15 cellular contexts compared by ENCODE assay signal in genomic region chr14:74896400-74896799, GRCh38. TPM values are rescaled to one million over a fixed set of nuclear protein-coding genes. Genes with fewer than 3 reads are reported as not detected.
DNase-seq lines count a peak whose midpoint lies in the region; ATAC-seq, FAIRE-seq and TF ChIP-seq lines count a peak whose summit lies in the region.
"Had no signal": no experiment of that assay in that cellular context is flagged by ENCODE, and none has a peak within 500 bp of the region (broad histone marks: within the 10 kb centered on the region; RNA-seq: fewer than 3 reads in every experiment).

No MANE protein-coding gene starts in this region.

- H3K9me3 Mint-ChIP-seq in activated T-cell treated with anti-CD3 and anti-CD28 coated beads, Interleukin-2, amount 50 U/mL, for 24 hours: no peaks in the 10 kb centered on the region
- H3K9me3 Mint-ChIP-seq: HFFc6 had no signal

- CTCF ChIA-PET in HepG2 (lab: Yijun Ruan, JAX; ENCODE audit: low intra/inter-chr PET ratio, low total read pairs): no interaction called here

- no peak for ATAC-seq in HepG2
- no peak for ATAC-seq in right lobe of liver

- peaks cover 5% of the 10 kb centered on the region for H3K4me1 Mint-ChIP-seq in activated T-cell treated with anti-CD3 and anti-CD28 coated beads, Interleukin-2, amount 50 U/mL, for 24 hours (ENCODE audit: low read depth)

- no peak for FAIRE-seq in HepG2 (lab: Jason Lieb, UNC)

- no peak for TF ChIP-seq POLR2A in HepG2 (IDR thresholded peaks at IDR 0.05; ENCODE audit: insufficient read depth in 1 of 2, low read depth in 2 of 2, low read length in 2 of 2)
- TF ChIP-seq POLR2A in right lobe of liver (IDR thresholded peaks at IDR 0.05): no peak

- H3K79me2 ChIP-seq in HepG2 (ENCODE audit: insufficient read depth, low read length): no peaks in the 10 kb centered on the region

- TF ChIP-seq RAD21 in HepG2 (CRISPR knock-in tag; IDR thresholded peaks at IDR 0.05): no peak

- no peak overlapping the region for H3K4me3 Mint-ChIP-seq in activated T-cell treated with anti-CD3 and anti-CD28 coated beads, Interleukin-2, amount 50 U/mL, for 24 hours
- H3K4me3 Mint-ChIP-seq: HFFc6 had no signal

- no peaks in the 10 kb centered on the region for H3K27me3 ChIP-seq in HepG2 (ENCODE audit: control insufficient read depth in 1 of 2, insufficient read depth in 2 of 2, low read length in 2 of 2)
- H3K27me3 ChIP-seq in right lobe of liver: no peaks in the 10 kb centered on the region
- no peaks in the 10 kb centered on the region for H3K27me3 ChIP-seq in effector memory CD4-positive, alpha-beta T cell (replicated peaks; ENCODE audit: control insufficient read depth, insufficient read depth, low read length, poor library complexity, severe bottlenecking)
- H3K27me3 ChIP-seq: BLaER1 had no signal

- TF ChIP-seq CTCF in HepG2 (CRISPR knock-in tag; IDR thresholded peaks at IDR 0.05) (no peak), right lobe of liver (IDR thresholded peaks at IDR 0.05) (no peak)

- in situ Hi-C loops in HepG2 (cut with HindIII; ENCODE audit: extremely low pct_ligation_motif_present, low pct_unique_long_range_greater_than_20kb): no loop called here

- no peak overlapping the region for H3K9ac ChIP-seq in HepG2 (ENCODE audit: insufficient read depth, low read depth, low read length)
- H3K9ac ChIP-seq: BLaER1 had no signal

- peak overlapping the region; percentile 65 for H3K27ac Mint-ChIP-seq in activated T-cell treated with anti-CD3 and anti-CD28 coated beads, Interleukin-2, amount 50 U/mL, for 24 hours
- H3K27ac Mint-ChIP-seq: HFFc6 had no signal

- H3K27me3 Mint-ChIP-seq in activated T-cell treated with anti-CD3 and anti-CD28 coated beads, Interleukin-2, amount 50 U/mL, for 24 hours: no peaks in the 10 kb centered on the region

- H3K36me3 Mint-ChIP-seq in activated T-cell treated with anti-CD3 and anti-CD28 coated beads, Interleukin-2, amount 50 U/mL, for 24 hours (ENCODE audit: low read depth): peaks cover 100% of the 10 kb centered on the region

- peak overlapping the region; percentile 45 for H3K27ac ChIP-seq in HepG2 (ENCODE audit: extremely low read length, insufficient read depth, low read length)
- H3K27ac ChIP-seq in right lobe of liver: no peak overlapping the region
- no peak overlapping the region for H3K27ac ChIP-seq in effector memory CD4-positive, alpha-beta T cell (ENCODE audit: insufficient read depth, low read length, poor library complexity, severe bottlenecking)
- H3K27ac ChIP-seq: 22Rv1, BLaER1 had no signal

- H3K36me3 ChIP-seq in HepG2 (replicated peaks in 1 of 2; ENCODE audit: control insufficient read depth in 1 of 2, insufficient read depth in 2 of 2, low read length in 2 of 2) (peaks cover 45 to 86% of the 10 kb centered on the region in 2 experiments), right lobe of liver (peaks cover 20 to 84% (median 48%) of the 10 kb centered on the region in 4 donors)
- H3K36me3 ChIP-seq in effector memory CD4-positive, alpha-beta T cell (ENCODE audit: control insufficient read depth, insufficient read depth, low read length): peaks cover 99% of the 10 kb centered on the region

- DNase-seq in activated T-cell treated with anti-CD3 and anti-CD28 coated beads, Interleukin-2, amount 50 U/mL, for 24 hours: no peak
- no peak for DNase-seq in activated T-cell treated with anti-CD3 and anti-CD28 coated beads, Interleukin-2, amount 50 U/mL, for 1 hour
- DNase-seq in HepG2 (ENCODE audit: low spot score) (no peak), right lobe of liver (no peak), fibroblast of peridontal ligament (ENCODE audit: extremely low read depth) (peak; percentile 43), DMS53 (lab: John Stamatoyannopoulos, UW) (no peak), NCI-H1694 treated with DMSO at 0.1 percent for 48 hours (lab: John Stamatoyannopoulos, UW) (no peak)
- DNase-seq in effector memory CD4-positive, alpha-beta T cell: no peak
- DNase-seq: AML-193, HCEC 1CT, HFFc6 had no signal

- H3K4me1 ChIP-seq in HepG2 (ENCODE audit: insufficient read depth, low read length): peaks cover 46% of the 10 kb centered on the region
- H3K4me1 ChIP-seq in right lobe of liver: peaks cover 0 to 22% (median 4%) of the 10 kb centered on the region in 4 donors
- no peaks in the 10 kb centered on the region for H3K4me1 ChIP-seq in effector memory CD4-positive, alpha-beta T cell (ENCODE audit: control insufficient read depth, insufficient read depth, low read length, poor library complexity, severe bottlenecking)

- H3K9me3 ChIP-seq in HepG2 (ENCODE audit: low read length) (no peaks in the 10 kb centered on the region), right lobe of liver (no peaks in the 10 kb centered on the region)
- H3K9me3 ChIP-seq in effector memory CD4-positive, alpha-beta T cell (ENCODE audit: control insufficient read depth, low read length): no peaks in the 10 kb centered on the region
- H3K9me3 ChIP-seq: BLaER1 had no signal

- WGBS in HepG2 (ENCODE audit: low lambda C conversion rate): 93% methylated on average over 3 of the region's 3 CpGs
- 83% methylated on average over 3 of the region's 3 CpGs for WGBS in right lobe of liver (ENCODE audit: insufficient coverage, low coverage, low lambda C conversion rate, missing lambda C conversion rate)

- intact Hi-C loops in HepG2 (cut with micrococcal nuclease; ENCODE audit: unreplicated experiment) (no loop called here), right lobe of liver (cut with DNase I) (no loop called here)

- no peak overlapping the region for H2AFZ ChIP-seq in HepG2 (ENCODE audit: low read length)

- H3K4me2 ChIP-seq in HepG2 (ENCODE audit: low read depth, low read length): no peak overlapping the region
- H3K4me2 ChIP-seq: BLaER1 had no signal

- H3K4me3 ChIP-seq in HepG2 (replicated peaks in 1 of 3; ENCODE audit: insufficient read depth in 1 of 3, low read depth in 2 of 3, low read length in 3 of 3) (no peak overlapping the region), right lobe of liver (no peak overlapping the region)
- H3K4me3 ChIP-seq in effector memory CD4-positive, alpha-beta T cell (ENCODE audit: insufficient read depth, low read depth, low read length, poor library complexity, severe bottlenecking): no peak overlapping the region
- H3K4me3 ChIP-seq: BLaER1 had no signal

- no TSS peak for BruUV-seq in HepG2 (replicated peaks; lab: Mats Ljungman, UMichigan)

- TF ChIP-seq EP300 in HepG2 (IDR thresholded peaks at IDR 0.05; ENCODE audit: low read depth in 2 of 2, low read length in 2 of 2) (no peak), HepG2 (CRISPR knock-in tag; IDR thresholded peaks at IDR 0.05; ENCODE audit: borderline replicate concordance) (no peak)

- POLR2A ChIA-PET in HepG2 (lab: Yijun Ruan, JAX): interaction anchor here (6.2 kb wide), 1 partner anchor 14 kb away, joined by 84 read pairs; the partner anchor contains the start of gene DLST

- peaks cover 2% of the 10 kb centered on the region; the same call in 1 of the 2 replicates for H4K20me1 ChIP-seq in HepG2 (ENCODE audit: insufficient read depth, low read length)

RNA-seq across cellular contexts. Expression of gene DLST, which starts 14.7 kb away (rescaled TPM):
- total RNA-seq in HepG2 (2016; rRNA removed; fragmentation: Illumina TruSeq; extraction: Trizol) (56.5 and 69.9 TPM in 2 replicates), right lobe of liver (100 to 1,000 TPM in 1 of 6 experiments, 10 to 100 TPM in 5; 63.8 to 112 (median 68.8) TPM)
- total RNA-seq in HepG2 (2016; cell fraction: cytosol; rRNA removed; fragmentation: Illumina TruSeq; extraction: Trizol; ENCODE audit: low read depth): 17.0 and 17.6 TPM in 2 replicates
- total RNA-seq in HepG2 (2016; cell fraction: insoluble cytoplasmic fraction; rRNA removed; fragmentation: Illumina TruSeq; extraction: Trizol): 53.1 and 69.5 TPM in 2 replicates
- 32.7 and 34.6 TPM in 2 replicates for total RNA-seq in HepG2 (2016; cell fraction: membrane; rRNA removed; fragmentation: Illumina TruSeq; extraction: Trizol)
- total RNA-seq in HepG2 (2016; cell fraction: nucleus; rRNA removed; fragmentation: Illumina TruSeq; extraction: Trizol): 51.4 and 61.7 TPM in 2 replicates
- polyA plus RNA-seq in HepG2 (2011; rRNA removed): 94.3 and 102 TPM in 2 replicates
- 93.1 and 108 TPM in 2 replicates for polyA plus RNA-seq in HepG2 (2011; cell fraction: cytosol; rRNA removed)
- polyA plus RNA-seq in HepG2 (2011; cell fraction: nucleus; rRNA removed): 122 and 123 TPM in 2 replicates
- polyA plus RNA-seq in HepG2 (2012): 73.8 and 77.6 TPM in 2 replicates
- 10.6 and 12.2 TPM in 2 replicates for polyA plus RNA-seq in HepG2 (2016; cell fraction: cytosol; fragmentation: Illumina TruSeq; extraction: Trizol; ENCODE audit: low read depth)
- 80.8 and 82.0 TPM in 2 replicates for polyA plus RNA-seq in HepG2 (2016; cell fraction: insoluble cytoplasmic fraction; fragmentation: Illumina TruSeq; extraction: Trizol; ENCODE audit: low read depth)
- polyA plus RNA-seq in HepG2 (2016; cell fraction: membrane; fragmentation: Illumina TruSeq; extraction: Trizol; ENCODE audit: low read depth): 19.6 and 22.7 TPM in 2 replicates
- 113 and 120 TPM in 2 replicates for polyA plus RNA-seq in HepG2 (2016; cell fraction: nucleus; fragmentation: Illumina TruSeq; extraction: Trizol; ENCODE audit: insufficient read depth, low read depth)
- 129 and 131 TPM in 2 replicates for polyA minus RNA-seq in HepG2 (2011; rRNA and poly(A)+ RNA removed; ENCODE audit: low replicate concordance)
- polyA minus RNA-seq in HepG2 (2011; cell fraction: cytosol; rRNA and poly(A)+ RNA removed): 45.5 and 49.7 TPM in 2 replicates
- polyA minus RNA-seq in HepG2 (2011; cell fraction: nucleus; rRNA and poly(A)+ RNA removed): 71.3 and 89.1 TPM in 2 replicates

RNA-seq across cellular contexts. Expression of gene PROX2, which starts 20.5 kb away (rescaled TPM):
- not detected in 2 replicates for total RNA-seq in HepG2 (2016; rRNA removed; fragmentation: Illumina TruSeq; extraction: Trizol)
- not detected in 2 replicates for total RNA-seq in HepG2 (2016; cell fraction: cytosol; rRNA removed; fragmentation: Illumina TruSeq; extraction: Trizol; ENCODE audit: low read depth)
- total RNA-seq in HepG2 (2016; cell fraction: insoluble cytoplasmic fraction; rRNA removed; fragmentation: Illumina TruSeq; extraction: Trizol): not detected in 2 replicates
- not detected in 2 replicates for total RNA-seq in HepG2 (2016; cell fraction: membrane; rRNA removed; fragmentation: Illumina TruSeq; extraction: Trizol)
- total RNA-seq in HepG2 (2016; cell fraction: nucleus; rRNA removed; fragmentation: Illumina TruSeq; extraction: Trizol): not detected in 2 replicates
- polyA plus RNA-seq in HepG2 (2011; rRNA removed): not detected in 2 replicates
- not detected in 2 replicates for polyA plus RNA-seq in HepG2 (2011; cell fraction: cytosol; rRNA removed)
- not detected in 2 replicates for polyA plus RNA-seq in HepG2 (2011; cell fraction: nucleus; rRNA removed)
- polyA plus RNA-seq in HepG2 (2012): 0.47 and 0.59 TPM in 2 replicates
- not detected in 2 replicates for polyA plus RNA-seq in HepG2 (2016; cell fraction: cytosol; fragmentation: Illumina TruSeq; extraction: Trizol; ENCODE audit: low read depth)
- not detected in 2 replicates for polyA plus RNA-seq in HepG2 (2016; cell fraction: insoluble cytoplasmic fraction; fragmentation: Illumina TruSeq; extraction: Trizol; ENCODE audit: low read depth)
- not detected in 2 replicates for polyA plus RNA-seq in HepG2 (2016; cell fraction: membrane; fragmentation: Illumina TruSeq; extraction: Trizol; ENCODE audit: low read depth)
- polyA plus RNA-seq in HepG2 (2016; cell fraction: nucleus; fragmentation: Illumina TruSeq; extraction: Trizol; ENCODE audit: insufficient read depth, low read depth): not detected in 2 replicates
- polyA minus RNA-seq in HepG2 (2011; rRNA and poly(A)+ RNA removed; ENCODE audit: low replicate concordance): not detected in 2 replicates
- polyA minus RNA-seq in HepG2 (2011; cell fraction: cytosol; rRNA and poly(A)+ RNA removed): not detected in 2 replicates
- not detected in 2 replicates for polyA minus RNA-seq in HepG2 (2011; cell fraction: nucleus; rRNA and poly(A)+ RNA removed)
- not detected for total RNA-seq in right lobe of liver
- total RNA-seq: Daoy, H4, HFFc6 had no signal

RNA-seq across cellular contexts. Expression of gene RPS6KL1, which starts 26.7 kb away (rescaled TPM):
- total RNA-seq in HepG2 (2016; rRNA removed; fragmentation: Illumina TruSeq; extraction: Trizol) (8.1 and 11.5 TPM in 2 replicates), right lobe of liver (1 to 10 TPM; 3.9 to 7.9 (median 4.9) TPM)
- 2.4 and 2.7 TPM in 2 replicates for total RNA-seq in HepG2 (2016; cell fraction: cytosol; rRNA removed; fragmentation: Illumina TruSeq; extraction: Trizol; ENCODE audit: low read depth)
- total RNA-seq in HepG2 (2016; cell fraction: insoluble cytoplasmic fraction; rRNA removed; fragmentation: Illumina TruSeq; extraction: Trizol): 5.4 and 11.9 TPM in 2 replicates
- 6.9 and 7.9 TPM in 2 replicates for total RNA-seq in HepG2 (2016; cell fraction: membrane; rRNA removed; fragmentation: Illumina TruSeq; extraction: Trizol)
- total RNA-seq in HepG2 (2016; cell fraction: nucleus; rRNA removed; fragmentation: Illumina TruSeq; extraction: Trizol): 12.4 and 16.2 TPM in 2 replicates
- 6.5 and 10.3 TPM in 2 replicates for polyA plus RNA-seq in HepG2 (2011; rRNA removed)
- 3.2 and 3.9 TPM in 2 replicates for polyA plus RNA-seq in HepG2 (2011; cell fraction: cytosol; rRNA removed)
- 23.6 and 25.1 TPM in 2 replicates for polyA plus RNA-seq in HepG2 (2011; cell fraction: nucleus; rRNA removed)
- 4.9 and 11.7 TPM in 2 replicates for polyA plus RNA-seq in HepG2 (2012)
- polyA plus RNA-seq in HepG2 (2016; cell fraction: cytosol; fragmentation: Illumina TruSeq; extraction: Trizol; ENCODE audit: low read depth): 1.2 and 1.7 TPM in 2 replicates
- polyA plus RNA-seq in HepG2 (2016; cell fraction: insoluble cytoplasmic fraction; fragmentation: Illumina TruSeq; extraction: Trizol; ENCODE audit: low read depth): 3.7 and 6.7 TPM in 2 replicates
- polyA plus RNA-seq in HepG2 (2016; cell fraction: membrane; fragmentation: Illumina TruSeq; extraction: Trizol; ENCODE audit: low read depth): 2.9 and 4.2 TPM in 2 replicates
- 20.2 and 23.1 TPM in 2 replicates for polyA plus RNA-seq in HepG2 (2016; cell fraction: nucleus; fragmentation: Illumina TruSeq; extraction: Trizol; ENCODE audit: insufficient read depth, low read depth)
- polyA minus RNA-seq in HepG2 (2011; rRNA and poly(A)+ RNA removed; ENCODE audit: low replicate concordance): 8.7 and 18.6 TPM in 2 replicates
- polyA minus RNA-seq in HepG2 (2011; cell fraction: cytosol; rRNA and poly(A)+ RNA removed): 2.4 and 3.3 TPM in 2 replicates
- polyA minus RNA-seq in HepG2 (2011; cell fraction: nucleus; rRNA and poly(A)+ RNA removed): 12.1 and 17.3 TPM in 2 replicates
- total RNA-seq: H4 had no signal

RNA-seq across cellular contexts. Expression of gene PGF, which starts 59.0 kb away (rescaled TPM):
- 20.3 and 27.5 TPM in 2 replicates for total RNA-seq in HepG2 (2016; rRNA removed; fragmentation: Illumina TruSeq; extraction: Trizol)
- 13.0 and 16.2 TPM in 2 replicates for total RNA-seq in HepG2 (2016; cell fraction: cytosol; rRNA removed; fragmentation: Illumina TruSeq; extraction: Trizol; ENCODE audit: low read depth)
- total RNA-seq in HepG2 (2016; cell fraction: insoluble cytoplasmic fraction; rRNA removed; fragmentation: Illumina TruSeq; extraction: Trizol): 17.4 and 28.0 TPM in 2 replicates
- 29.3 and 35.9 TPM in 2 replicates for total RNA-seq in HepG2 (2016; cell fraction: membrane; rRNA removed; fragmentation: Illumina TruSeq; extraction: Trizol)
- 17.6 and 20.1 TPM in 2 replicates for total RNA-seq in HepG2 (2016; cell fraction: nucleus; rRNA removed; fragmentation: Illumina TruSeq; extraction: Trizol)
- 10.7 and 15.9 TPM in 2 replicates for polyA plus RNA-seq in HepG2 (2011; rRNA removed)
- polyA plus RNA-seq in HepG2 (2011; cell fraction: cytosol; rRNA removed): 10.4 and 12.8 TPM in 2 replicates
- 16.7 and 17.3 TPM in 2 replicates for polyA plus RNA-seq in HepG2 (2011; cell fraction: nucleus; rRNA removed)
- 12.1 and 22.6 TPM in 2 replicates for polyA plus RNA-seq in HepG2 (2012)
- 11.5 and 14.9 TPM in 2 replicates for polyA plus RNA-seq in HepG2 (2016; cell fraction: cytosol; fragmentation: Illumina TruSeq; extraction: Trizol; ENCODE audit: low read depth)
- 21.6 and 21.8 TPM in 2 replicates for polyA plus RNA-seq in HepG2 (2016; cell fraction: insoluble cytoplasmic fraction; fragmentation: Illumina TruSeq; extraction: Trizol; ENCODE audit: low read depth)
- 24.0 and 29.9 TPM in 2 replicates for polyA plus RNA-seq in HepG2 (2016; cell fraction: membrane; fragmentation: Illumina TruSeq; extraction: Trizol; ENCODE audit: low read depth)
- polyA plus RNA-seq in HepG2 (2016; cell fraction: nucleus; fragmentation: Illumina TruSeq; extraction: Trizol; ENCODE audit: insufficient read depth, low read depth): 31.6 and 33.1 TPM in 2 replicates
- 0.12 and 15.6 TPM in 2 replicates for polyA minus RNA-seq in HepG2 (2011; rRNA and poly(A)+ RNA removed; ENCODE audit: low replicate concordance)
- polyA minus RNA-seq in HepG2 (2011; cell fraction: cytosol; rRNA and poly(A)+ RNA removed): 9.2 and 10.9 TPM in 2 replicates
- polyA minus RNA-seq in HepG2 (2011; cell fraction: nucleus; rRNA and poly(A)+ RNA removed): 12.9 and 21.1 TPM in 2 replicates
- 1 to 10 TPM in 5 of 6 experiments, under 1 TPM in 1; 0.55 to 4.2 (median 2.1) TPM for total RNA-seq in right lobe of liver
